ENCODE assay signal across 7 cellular contexts in the genomic region with DNA sequence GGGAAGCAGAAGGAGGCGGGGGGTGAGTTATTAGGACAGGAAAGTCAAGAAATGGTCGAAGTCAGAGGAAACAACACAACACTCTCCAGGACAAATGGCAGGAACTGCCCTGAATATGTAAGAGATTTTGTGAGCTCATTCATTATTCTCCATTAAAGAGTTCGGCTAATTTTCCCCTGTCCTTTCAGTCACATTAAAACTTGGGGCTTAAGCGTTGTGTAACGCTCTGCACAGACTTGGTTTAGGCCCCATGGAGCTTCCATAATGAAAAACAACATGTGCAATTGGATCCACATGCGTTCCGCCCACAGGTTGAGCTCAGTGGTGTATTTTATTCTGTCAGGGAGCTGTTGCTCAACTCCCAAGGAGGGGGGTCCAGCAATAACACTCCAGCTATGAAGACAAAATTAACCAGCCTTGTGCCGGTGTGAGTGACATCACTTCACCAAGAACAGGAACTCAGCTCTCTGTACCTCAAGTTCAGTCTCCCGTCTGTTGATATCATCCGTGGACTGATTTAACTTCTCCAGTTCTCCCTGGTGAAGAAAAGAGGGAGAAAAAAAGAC. TPM values are rescaled to one million over a fixed set of nuclear protein-coding genes. Genes with fewer than 3 reads are reported as not detected.
DNase-seq lines count a peak whose midpoint lies in the region; ATAC-seq and TF ChIP-seq lines count a peak whose summit lies in the region.

No MANE protein-coding gene starts in this region.

- peak in 1 of 2 donors; percentile 29 for TF ChIP-seq POLR2A in suprapubic skin (IDR thresholded peaks at IDR 0.05)

- TF ChIP-seq CTCF in WERI-Rb-1 (IDR thresholded peaks at IDR 0.05; ENCODE audit: low read depth, low read length) = no peak
- no peak for TF ChIP-seq CTCF in hepatocyte (IDR thresholded peaks at IDR 0.05; ENCODE audit: poor library complexity)
- TF ChIP-seq CTCF in suprapubic skin (IDR thresholded peaks at IDR 0.05) = no peak

- H3K27ac ChIP-seq in HUES6 (ENCODE audit: low read depth, low read length) (no peak overlapping the region), WERI-Rb-1 (peak overlapping the region; percentile 84), hepatocyte (peak overlapping the region; percentile 67), suprapubic skin (peak overlapping the region; percentile 92), mesendoderm (ENCODE audit: low read depth, low read length) (no peak overlapping the region)

- no peak overlapping the region for H4K5ac ChIP-seq in mesendoderm (ENCODE audit: low read length)

- peaks cover 4% of the 10 kb centered on the region; the same call in 1 of the 2 replicates for H3K36me3 ChIP-seq in HUES6 (ENCODE audit: control insufficient read depth, insufficient read depth, low read length)
- peaks cover 44% of the 10 kb centered on the region for H3K36me3 ChIP-seq in WERI-Rb-1
- no peaks in the 10 kb centered on the region for H3K36me3 ChIP-seq in hepatocyte (replicated peaks; ENCODE audit: insufficient read depth, low read depth)
- no peaks in the 10 kb centered on the region for H3K36me3 ChIP-seq in suprapubic skin
- no peaks in the 10 kb centered on the region for H3K36me3 ChIP-seq in mesendoderm (ENCODE audit: control insufficient read depth, insufficient read depth, low read length)

- no peak overlapping the region for H2BK5ac ChIP-seq in mesendoderm (ENCODE audit: low read length)

- no peak overlapping the region for H3K23ac ChIP-seq in mesendoderm (ENCODE audit: low read length)

- no peak for TF ChIP-seq EP300 in suprapubic skin (IDR thresholded peaks at IDR 0.05)

- peaks cover 24% of the 10 kb centered on the region for H3K27me3 ChIP-seq in HUES6 (ENCODE audit: control insufficient read depth, insufficient read depth, low read length)
- no peaks in the 10 kb centered on the region for H3K27me3 ChIP-seq in WERI-Rb-1 (ENCODE audit: insufficient read depth, low read depth, severe bottlenecking)
- no peaks in the 10 kb centered on the region for H3K27me3 ChIP-seq in hepatocyte
- no peaks in the 10 kb centered on the region for H3K27me3 ChIP-seq in suprapubic skin
- H3K27me3 ChIP-seq in mesendoderm (ENCODE audit: insufficient read depth, low read length, poor library complexity) = no peaks in the 10 kb centered on the region

- H2BK120ac ChIP-seq in mesendoderm (ENCODE audit: low read depth, low read length) = no peak overlapping the region

- H3K4me1 ChIP-seq in HUES6 (ENCODE audit: control insufficient read depth, insufficient read depth, low read length) = peaks cover 39% of the 10 kb centered on the region
- H3K4me1 ChIP-seq in hepatocyte (ENCODE audit: insufficient read depth) = peaks cover 31% of the 10 kb centered on the region
- peaks cover 69% of the 10 kb centered on the region for H3K4me1 ChIP-seq in suprapubic skin
- H3K4me1 ChIP-seq in mesendoderm (ENCODE audit: control insufficient read depth, low read depth, low read length) = peaks cover 2% of the 10 kb centered on the region

- H3K18ac ChIP-seq in mesendoderm (ENCODE audit: low read length) = no peak overlapping the region

- no peak overlapping the region for H4K8ac ChIP-seq in mesendoderm (ENCODE audit: low read depth, low read length)

- no peaks in the 10 kb centered on the region for H3K79me1 ChIP-seq in mesendoderm (ENCODE audit: low read length)

- H3K4me3 ChIP-seq in HUES6 (ENCODE audit: low read depth, low read length) = peak overlapping the region; percentile 17; the same call in 1 of the 2 replicates
- peak overlapping the region; percentile 88 for H3K4me3 ChIP-seq in WERI-Rb-1 (ENCODE audit: low read depth, low read length)
- H3K4me3 ChIP-seq in hepatocyte = no peak overlapping the region
- H3K4me3 ChIP-seq in suprapubic skin = peak overlapping the region; percentile 86
- H3K4me3 ChIP-seq in mesendoderm (ENCODE audit: low read length) = no peak overlapping the region

- no peak overlapping the region for H3K56ac ChIP-seq in mesendoderm (ENCODE audit: low read length)

- H3K9me3 ChIP-seq in HUES6 (ENCODE audit: control insufficient read depth, insufficient read depth, low read depth, low read length) (no peaks in the 10 kb centered on the region), WERI-Rb-1 (ENCODE audit: severe bottlenecking) (no peaks in the 10 kb centered on the region), hepatocyte (ENCODE audit: low read depth) (no peaks in the 10 kb centered on the region), suprapubic skin (no peaks in the 10 kb centered on the region)

- ATAC-seq in HG03025 (IDR thresholded peaks at IDR 0.05; ENCODE audit: low FRiP score, unreplicated experiment) = no peak
- no peak for ATAC-seq in HG02884 (IDR thresholded peaks at IDR 0.05; ENCODE audit: unreplicated experiment)

- peaks cover 46% of the 10 kb centered on the region for H3K79me2 ChIP-seq in hepatocyte
- H3K79me2 ChIP-seq in mesendoderm (ENCODE audit: control insufficient read depth, insufficient read depth, low read length) = no peaks in the 10 kb centered on the region

- no peak overlapping the region for H2BK15ac ChIP-seq in mesendoderm (replicated peaks; ENCODE audit: low read depth)

- DNase-seq in WERI-Rb-1 (peak; percentile 25), hepatocyte (ENCODE audit: low spot score) (peak; percentile 40), suprapubic skin (ENCODE audit: low spot score in 2 of 2) (peak; percentile 88), mesendoderm (no peak)

- no peak overlapping the region for H2AK5ac ChIP-seq in mesendoderm (ENCODE audit: low read length)

- H3K9ac ChIP-seq in HUES6 (ENCODE audit: low read length) (no peak overlapping the region), mesendoderm (ENCODE audit: low read length) (no peak overlapping the region)

- H3K9me2 ChIP-seq in hepatocyte (replicated peaks; ENCODE audit: insufficient read depth) = no peaks in the 10 kb centered on the region

- 54% methylated on average over 10 of the region's 10 CpGs for WGBS in hepatocyte (ENCODE audit: low lambda C conversion rate, missing lambda C conversion rate)
- WGBS in suprapubic skin = 51% methylated on average over 10 of the region's 10 CpGs
- no CpG with 5 or more reads among the region's 10 CpGs for WGBS in mesendoderm (ENCODE audit: extremely low coverage, insufficient coverage, low lambda C conversion rate)

- H3K4me2 ChIP-seq in hepatocyte (peak overlapping the region; percentile 82), mesendoderm (ENCODE audit: low read length) (no peak overlapping the region)

- no peak overlapping the region for H3K4ac ChIP-seq in mesendoderm (ENCODE audit: low read depth, low read length)

- no peaks in the 10 kb centered on the region for H4K20me1 ChIP-seq in hepatocyte (ENCODE audit: insufficient read depth, poor library complexity, severe bottlenecking)

- peak overlapping the region; percentile 13 for H2AFZ ChIP-seq in hepatocyte

RNA-seq across cellular contexts. Expression of a gene that starts 2.3 kb away (rescaled TPM):
- total RNA-seq in hepatocyte (16.3 and 19.9 TPM in 2 replicates), suprapubic skin (10 to 100 TPM; 11.2 to 27.0 (median 17.8) TPM)
- 15.9 and 17.0 TPM in 2 replicates for polyA plus RNA-seq in hepatocyte
- 2.8 TPM for polyA plus RNA-seq in mesendoderm (2013, experiment 1 of 2)
- polyA plus RNA-seq in mesendoderm (2013, experiment 2 of 2) = 3.0 TPM

Comparison
In these comparisons a context has a peak if more than half of its experiments do, and no peak if none do; other contexts are left out.
1. H3K27ac ChIP-seq: peak in WERI-Rb-1 (single experiment), hepatocyte (single experiment) and suprapubic skin (single experiment); none in HUES6 (single experiment) and mesendoderm (single experiment).
2. H3K4me3 ChIP-seq: peak in HUES6 (single experiment), WERI-Rb-1 (single experiment) and suprapubic skin (single experiment); none in hepatocyte (single experiment) and mesendoderm (single experiment).